Comparison of ENCODE assay signal across 8 cellular contexts in genomic region chr3:186825294-186825821, GRCh38. TPM values are rescaled to one million over a fixed set of nuclear protein-coding genes. Genes with fewer than 3 reads are reported as not detected.
DNase-seq lines count a peak whose midpoint lies in the region; ATAC-seq, FAIRE-seq and TF ChIP-seq lines count a peak whose summit lies in the region.

No MANE protein-coding gene starts in this region.

- H3K4me3 ChIP-seq in H7 (ENCODE audit: insufficient read depth, low read depth, low read length) (peak overlapping the region; percentile 80), endothelial cell of umbilical vein (replicated peaks in 1 of 3; ENCODE audit: insufficient read depth in 1 of 3, low read depth in 1 of 3, low read length in 3 of 3) (no peak overlapping the region), osteoblast (ENCODE audit: insufficient read depth, low read length) (peak overlapping the region; percentile 39)

- H2AFZ ChIP-seq in endothelial cell of umbilical vein (ENCODE audit: low read depth, low read length): no peak overlapping the region
- H2AFZ ChIP-seq in osteoblast (ENCODE audit: low read length): peak overlapping the region; percentile 11

- peak; percentile 81 for DNase-seq in H7
- peak; percentile 24 for DNase-seq in activated B cell treated with CpG ODN at 0.5 μM for 24 hours
- no peak for DNase-seq in endothelial cell of umbilical vein (ENCODE audit: low read depth, low spot score)
- peak; percentile 89 for DNase-seq in osteoblast (ENCODE audit: insufficient read length, low spot score, missing footprints)
- no peak for DNase-seq in NCI-H2171 treated with DMSO at 0.1 percent for 48 hours (lab: John Stamatoyannopoulos, UW)
- no peak for DNase-seq in foreskin melanocyte

- no peaks in the 10 kb centered on the region for H4K20me1 ChIP-seq in endothelial cell of umbilical vein (replicated peaks; ENCODE audit: control insufficient read depth, extremely low read depth, insufficient read depth, low read length)
- H4K20me1 ChIP-seq in osteoblast (ENCODE audit: insufficient read depth, low read length): no peaks in the 10 kb centered on the region

- no peaks in the 10 kb centered on the region for H3K36me3 Mint-ChIP-seq in activated B cell treated with CpG ODN at 0.5 μM for 24 hours (ENCODE audit: low read depth)

- POLR2A ChIA-PET in activated B cell treated with CpG ODN at 0.5 μM for 24 hours (lab: Charles Lee) (interaction anchor here (0.5 to 5.2 kb wide), 4 partner anchors 35 to 224 kb away, joined by 3 to 55 read pairs (median 4); partner anchors contain the start of gene EIF4A2), endothelial cell of umbilical vein (lab: Charles Lee) (no interaction called here)

- H3K4me1 ChIP-seq in endothelial cell of umbilical vein (ENCODE audit: control insufficient read depth, extremely low read depth, insufficient read depth, low read length): peaks cover 9% of the 10 kb centered on the region
- H3K4me1 ChIP-seq in osteoblast (ENCODE audit: insufficient read depth, low read length): peaks cover 19% of the 10 kb centered on the region

- H3K9ac ChIP-seq in endothelial cell of umbilical vein (replicated peaks; ENCODE audit: extremely low read depth, insufficient read depth, low read length): no peak overlapping the region

- H3K36me3 ChIP-seq in H7 (replicated peaks; ENCODE audit: control insufficient read depth, insufficient read depth, low read length): no peaks in the 10 kb centered on the region
- no peaks in the 10 kb centered on the region for H3K36me3 ChIP-seq in endothelial cell of umbilical vein (ENCODE audit: control insufficient read depth in 2 of 2, extremely low read depth in 1 of 2, insufficient read depth in 2 of 2, low read length in 2 of 2)
- H3K36me3 ChIP-seq in osteoblast (ENCODE audit: insufficient read depth, low read length): no peaks in the 10 kb centered on the region

- TF ChIP-seq CTCF in activated B cell treated with CpG ODN at 0.5 μM for 24 hours (IDR thresholded peaks at IDR 0.05) (no peak), endothelial cell of umbilical vein (IDR thresholded peaks at IDR 0.05; ENCODE audit: extremely low read depth in 1 of 2, insufficient read depth in 1 of 2, low read depth in 1 of 2, low read length in 2 of 2) (no peak), osteoblast (IDR thresholded peaks at IDR 0.05; ENCODE audit: extremely low read depth, low read depth, low read length) (no peak)

- FAIRE-seq in endothelial cell of umbilical vein (lab: Jason Lieb, UNC): peak; percentile 42

- no peaks in the 10 kb centered on the region for H3K9me1 ChIP-seq in endothelial cell of umbilical vein (replicated peaks; ENCODE audit: control insufficient read depth, extremely low read depth, insufficient read depth, low read length)

- ATAC-seq in activated B cell treated with CpG ODN at 0.5 μM for 24 hours (ENCODE audit: low read depth) (peak; percentile 28), GM18867 (IDR thresholded peaks at IDR 0.05; ENCODE audit: unreplicated experiment) (no peak), HG02642 (IDR thresholded peaks at IDR 0.05; ENCODE audit: poor library complexity, unreplicated experiment) (no peak)

- H3K27ac Mint-ChIP-seq in activated B cell treated with CpG ODN at 0.5 μM for 24 hours: no peak overlapping the region

- H3K4me1 Mint-ChIP-seq in activated B cell treated with CpG ODN at 0.5 μM for 24 hours: peaks cover 22% of the 10 kb centered on the region

- peaks cover 29% of the 10 kb centered on the region for H3K27me3 Mint-ChIP-seq in activated B cell treated with CpG ODN at 0.5 μM for 24 hours

- H3K27ac ChIP-seq in endothelial cell of umbilical vein (ENCODE audit: insufficient read depth, low read depth, low read length) (no peak overlapping the region), osteoblast (ENCODE audit: low read depth, low read length) (no peak overlapping the region)

- H3K27me3 ChIP-seq in H7 (ENCODE audit: control insufficient read depth, insufficient read depth, low read length): peaks cover 40% of the 10 kb centered on the region
- peaks cover 19 to 24% of the 10 kb centered on the region in 2 experiments for H3K27me3 ChIP-seq in endothelial cell of umbilical vein (ENCODE audit: control insufficient read depth in 2 of 2, insufficient read depth in 2 of 2, low read length in 2 of 2)
- H3K27me3 ChIP-seq in osteoblast (ENCODE audit: insufficient read depth, low read length): peaks cover 28% of the 10 kb centered on the region

- H3K79me2 ChIP-seq in endothelial cell of umbilical vein (ENCODE audit: control insufficient read depth, insufficient read depth, low read length): no peaks in the 10 kb centered on the region
- no peaks in the 10 kb centered on the region for H3K79me2 ChIP-seq in osteoblast (ENCODE audit: insufficient read depth, low read length)

- H3K4me2 ChIP-seq in endothelial cell of umbilical vein (ENCODE audit: insufficient read depth, low read length): no peak overlapping the region
- H3K4me2 ChIP-seq in osteoblast (ENCODE audit: insufficient read depth, low read length): peak overlapping the region; percentile 55

- no peak for TF ChIP-seq POLR2A in endothelial cell of umbilical vein (IDR thresholded peaks at IDR 0.05; ENCODE audit: low read depth, low read length)

- no TSS peak for BruUV-seq in endothelial cell of umbilical vein (replicated peaks; lab: Mats Ljungman, UMichigan)

- H3K9me3 Mint-ChIP-seq in activated B cell treated with CpG ODN at 0.5 μM for 24 hours: no peaks in the 10 kb centered on the region

- intact Hi-C loops in activated B cell treated with CpG ODN at 0.5 μM for 24 hours (cut with micrococcal nuclease) (loop anchor here (5.0 to 10.0 kb wide), 3 partner anchors 258 to 718 kb away; partner anchors contain the start of genes ETV5 and TBCCD1), endothelial cell of umbilical vein (cut with micrococcal nuclease) (no loop called here)

- CTCF ChIA-PET in activated B cell treated with CpG ODN at 0.5 μM for 24 hours (lab: Charles Lee) (interaction anchor here (1.9 to 11.1 kb wide), 2 partner anchors 209 to 285 kb away, joined by 5 to 187 read pairs; partner anchors contain the start of gene AHSG), endothelial cell of umbilical vein (lab: Charles Lee) (interaction anchor here (1.2 to 1.7 kb wide), 2 partner anchors 208 to 340 kb away, joined by 6 to 9 read pairs; no protein-coding TSS in a partner anchor)

- H3K9me3 ChIP-seq in endothelial cell of umbilical vein (replicated peaks; ENCODE audit: control insufficient read depth, insufficient read depth, low read length) (no peaks in the 10 kb centered on the region), osteoblast (ENCODE audit: low read depth, low read length) (no peaks in the 10 kb centered on the region)

- peak overlapping the region; percentile 71 for H3K4me3 Mint-ChIP-seq in activated B cell treated with CpG ODN at 0.5 μM for 24 hours

- dilution Hi-C loops in endothelial cell of umbilical vein (cut with MboI; ENCODE audit: extremely low pct_ligation_motif_present, low sequenced_read_pairs): no loop called here

TF ChIP-seq in endothelial cell of umbilical vein, 7 proteins besides CTCF, POLR2A, EP300 and RAD21 (continues in another document):
- TF ChIP-seq POLR2AphosphoS5 (IDR thresholded peaks at IDR 0.05; ENCODE audit: insufficient read depth, low read depth, low read length) (no peak), EZH2 (IDR thresholded peaks at IDR 0.05; ENCODE audit: borderline replicate concordance, low read depth, low read length, severe bottlenecking) (no peak), FOS (IDR thresholded peaks at IDR 0.05; ENCODE audit: borderline replicate concordance, insufficient read depth, low read length) (no peak), GATA2 (IDR thresholded peaks at IDR 0.05; ENCODE audit: insufficient read depth, insufficient read length, low read depth, low read length) (no peak)

RNA-seq across cellular contexts. Expression of gene ADIPOQ, which starts 17.2 kb away (rescaled TPM):
- total RNA-seq in H7 (2014; rRNA removed; shearing (Covaris generic)): not detected in 2 replicates
- not detected in 2 replicates for total RNA-seq in activated B cell treated with CpG ODN at 0.5 μM for 24 hours
- total RNA-seq in endothelial cell of umbilical vein: not detected in 2 replicates
- polyA plus RNA-seq in endothelial cell of umbilical vein: not detected in 2 replicates
- polyA plus RNA-seq in endothelial cell of umbilical vein (2011; cell fraction: cytosol; rRNA removed): not detected in 2 replicates
- polyA plus RNA-seq in endothelial cell of umbilical vein (2011; cell fraction: nucleus; rRNA removed): not detected in 2 replicates
- polyA plus RNA-seq in endothelial cell of umbilical vein (2012): not detected in 2 replicates
- not detected in 2 replicates for polyA minus RNA-seq in endothelial cell of umbilical vein
- polyA minus RNA-seq in endothelial cell of umbilical vein (2011; cell fraction: cytosol; rRNA and poly(A)+ RNA removed): not detected
- not detected in 2 replicates for polyA minus RNA-seq in endothelial cell of umbilical vein (2011; cell fraction: nucleus; rRNA and poly(A)+ RNA removed)
- under 0.01 TPM in 2 replicates for total RNA-seq in osteoblast

RNA-seq across cellular contexts. Expression of gene RFC4, which starts 19.1 kb away (rescaled TPM):
- total RNA-seq in H7 (2014; rRNA removed; shearing (Covaris generic)): 105 and 131 TPM in 2 replicates
- total RNA-seq in activated B cell treated with CpG ODN at 0.5 μM for 24 hours (28.8 and 29.9 TPM in 2 replicates), endothelial cell of umbilical vein (29.1 and 33.7 TPM in 2 replicates), osteoblast (16.5 and 18.1 TPM in 2 replicates)
- polyA plus RNA-seq in endothelial cell of umbilical vein: 4.6 and 6.2 TPM in 2 replicates
- 13.1 and 15.5 TPM in 2 replicates for polyA plus RNA-seq in endothelial cell of umbilical vein (2011; cell fraction: cytosol; rRNA removed)
- 28.0 and 36.6 TPM in 2 replicates for polyA plus RNA-seq in endothelial cell of umbilical vein (2011; cell fraction: nucleus; rRNA removed)
- polyA plus RNA-seq in endothelial cell of umbilical vein (2012): 18.1 and 27.7 TPM in 2 replicates
- polyA minus RNA-seq in endothelial cell of umbilical vein: 6.2 and 6.3 TPM in 2 replicates
- 25.2 TPM for polyA minus RNA-seq in endothelial cell of umbilical vein (2011; cell fraction: cytosol; rRNA and poly(A)+ RNA removed)
- polyA minus RNA-seq in endothelial cell of umbilical vein (2011; cell fraction: nucleus; rRNA and poly(A)+ RNA removed): 7.2 and 10.0 TPM in 2 replicates

RNA-seq across cellular contexts. Expression of gene EIF4A2, which starts 42.0 kb away (rescaled TPM):
- 523 and 819 TPM in 2 replicates for total RNA-seq in H7 (2014; rRNA removed; shearing (Covaris generic))
- total RNA-seq in activated B cell treated with CpG ODN at 0.5 μM for 24 hours (533 and 574 TPM in 2 replicates), endothelial cell of umbilical vein (260 and 282 TPM in 2 replicates), osteoblast (438 and 442 TPM in 2 replicates)
- polyA plus RNA-seq in endothelial cell of umbilical vein: 255 and 401 TPM in 2 replicates
- 252 and 274 TPM in 2 replicates for polyA plus RNA-seq in endothelial cell of umbilical vein (2011; cell fraction: cytosol; rRNA removed)
- 925 and 1,304 TPM in 2 replicates for polyA plus RNA-seq in endothelial cell of umbilical vein (2011; cell fraction: nucleus; rRNA removed)
- polyA plus RNA-seq in endothelial cell of umbilical vein (2012): 354 and 358 TPM in 2 replicates
- 312 and 381 TPM in 2 replicates for polyA minus RNA-seq in endothelial cell of umbilical vein
- polyA minus RNA-seq in endothelial cell of umbilical vein (2011; cell fraction: cytosol; rRNA and poly(A)+ RNA removed): 231 TPM
- polyA minus RNA-seq in endothelial cell of umbilical vein (2011; cell fraction: nucleus; rRNA and poly(A)+ RNA removed): 447 and 547 TPM in 2 replicates

Comparison
In these comparisons a context has a peak if more than half of its experiments do, and no peak if none do; other contexts are left out.
1. DNase-seq: peak in H7 (single experiment), activated B cell treated with CpG ODN at 0.5 μM for 24 hours (single experiment) and osteoblast (single experiment); none in endothelial cell of umbilical vein (single experiment), NCI-H2171 treated with DMSO at 0.1 percent for 48 hours (single experiment) and foreskin melanocyte (single experiment).
2. H3K4me3 ChIP-seq: peak in H7 (single experiment) and osteoblast (single experiment); none in endothelial cell of umbilical vein (0 of 3).